In genomic region chr3:166447513-166447912, GRCh38 we compare ENCODE assay signal across 5 cellular contexts.
"Had no signal": no experiment of that assay in that cellular context is flagged by ENCODE, and none has a peak within 500 bp of the region (broad histone marks: within the 10 kb centered on the region; RNA-seq: fewer than 3 reads in every experiment).

No MANE protein-coding gene starts in this region.

- DNase-seq: H9, HCEC 1CT had no signal

- H3K4me3 ChIP-seq: GM23338 had no signal

- H3K4me2 ChIP-seq: GM23338 had no signal

- ATAC-seq: GM23338, HepG2 had no signal

- H3K27ac ChIP-seq: HL-60 had no signal

- H2AFZ ChIP-seq: GM23338 had no signal
